8 cellular contexts compared by ENCODE assay signal in the genomic region with DNA sequence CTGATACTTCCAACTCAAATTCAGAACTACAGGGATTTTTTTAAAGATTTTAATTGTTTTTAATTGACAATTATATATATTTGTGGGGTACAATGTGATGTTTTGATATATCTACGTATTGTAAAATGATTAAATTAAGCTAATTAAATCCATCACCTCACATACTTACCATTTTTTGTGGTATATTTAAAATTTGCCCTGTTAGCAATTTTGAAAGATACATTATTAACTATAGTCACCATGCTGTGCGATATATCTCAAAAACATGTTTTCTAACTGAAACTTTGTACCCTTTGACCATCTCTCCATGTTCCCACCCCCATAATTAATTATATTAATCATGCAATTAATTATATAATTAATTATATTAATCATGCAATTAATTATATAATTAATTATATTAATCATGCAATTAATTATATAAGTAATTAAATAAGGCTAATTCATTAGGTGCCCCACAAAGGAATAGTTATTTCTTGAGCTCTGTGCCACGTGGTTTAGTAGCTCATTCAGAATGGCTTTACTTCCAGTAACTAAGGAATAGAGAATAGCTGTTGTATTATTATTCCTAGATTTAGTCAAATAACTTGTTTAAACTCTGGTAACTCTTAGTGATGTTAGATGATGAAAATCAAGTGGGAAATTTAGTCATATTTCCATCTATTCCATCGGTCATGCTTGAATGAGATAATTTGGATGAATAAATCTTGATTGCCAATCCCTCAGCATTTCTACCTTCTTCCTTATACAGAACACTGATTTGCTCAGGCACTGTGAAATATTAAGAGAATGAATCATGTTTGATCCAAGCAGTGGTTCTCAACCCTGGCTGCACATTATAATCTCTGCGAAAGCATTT. TPM values are rescaled to one million over a fixed set of nuclear protein-coding genes. Genes with fewer than 3 reads are reported as not detected.
DNase-seq lines count a peak whose midpoint lies in the region; ATAC-seq and TF ChIP-seq lines count a peak whose summit lies in the region.

No MANE protein-coding gene starts in this region.

- peak overlapping the region; percentile 80 for H3K4me3 Mint-ChIP-seq in activated T-cell treated with anti-CD3 and anti-CD28 coated beads, Interleukin-2, amount 50 U/mL, for 24 hours
- H3K4me3 Mint-ChIP-seq in activated CD4-positive, alpha-beta memory T cell treated with anti-CD3 and anti-CD28 coated beads for 36 hours = peak overlapping the region; percentile 77

- 45 to 57% (median 53%) methylated on average over 5 of the region's 5 CpGs for WGBS in stomach, 5 donors

- TF ChIP-seq EP300 in stomach (IDR thresholded peaks at IDR 0.05) = no peak

- DNase-seq in activated T-cell treated with anti-CD3 and anti-CD28 coated beads, Interleukin-2, amount 50 U/mL, for 24 hours = no peak
- DNase-seq in activated T-cell treated with anti-CD3 and anti-CD28 coated beads, Interleukin-2, amount 50 U/mL, for 48 hours = no peak
- DNase-seq in activated CD4-positive, alpha-beta memory T cell treated with anti-CD3 and anti-CD28 coated beads for 36 hours = no peak
- DNase-seq in stomach (no peak), Peyer's patch (no peak), NCI-H146 (lab: John Stamatoyannopoulos, UW) (no peak)

- CTCF ChIA-PET in activated CD4-positive, alpha-beta memory T cell treated with anti-CD3 and anti-CD28 coated beads for 36 hours (lab: Charles Lee) = interaction anchor here (0.6 to 6.1 kb wide), 22 partner anchors 13 to 1024 kb away, joined by 3 to 206 read pairs (median 6); partner anchors contain the start of gene PHF3

- no peaks in the 10 kb centered on the region for H3K9me3 ChIP-seq in iPS-15b (ENCODE audit: control insufficient read depth, insufficient read depth, low read length)
- no peaks in the 10 kb centered on the region for H3K9me3 ChIP-seq in stomach
- no peaks in the 10 kb centered on the region for H3K9me3 ChIP-seq in Peyer's patch

- H3K9ac ChIP-seq in iPS-15b (ENCODE audit: low read depth, low read length) = peak overlapping the region; percentile 28

- no peak for TF ChIP-seq CTCF in stomach (IDR thresholded peaks at IDR 0.05)
- TF ChIP-seq CTCF in Peyer's patch (IDR thresholded peaks at IDR 0.05) = no peak

- H3K9me3 Mint-ChIP-seq in activated T-cell treated with anti-CD3 and anti-CD28 coated beads, Interleukin-2, amount 50 U/mL, for 24 hours = no peaks in the 10 kb centered on the region
- no peaks in the 10 kb centered on the region for H3K9me3 Mint-ChIP-seq in activated CD4-positive, alpha-beta memory T cell treated with anti-CD3 and anti-CD28 coated beads for 36 hours

- no peak for ATAC-seq in HG03432 (IDR thresholded peaks at IDR 0.05; ENCODE audit: unreplicated experiment)

- POLR2A ChIA-PET in activated CD4-positive, alpha-beta memory T cell treated with anti-CD3 and anti-CD28 coated beads for 36 hours (lab: Charles Lee) = no interaction called here

- peaks cover 16% of the 10 kb centered on the region for H3K4me1 Mint-ChIP-seq in activated T-cell treated with anti-CD3 and anti-CD28 coated beads, Interleukin-2, amount 50 U/mL, for 24 hours (ENCODE audit: low read depth)
- peaks cover 16% of the 10 kb centered on the region for H3K4me1 Mint-ChIP-seq in activated CD4-positive, alpha-beta memory T cell treated with anti-CD3 and anti-CD28 coated beads for 36 hours (ENCODE audit: low read depth)

- intact Hi-C loops in activated CD4-positive, alpha-beta memory T cell treated with anti-CD3 and anti-CD28 coated beads for 36 hours (cut with micrococcal nuclease) = loop anchor here (5.0 kb wide), 1 partner anchor 110 kb away; no protein-coding TSS in a partner anchor
- intact Hi-C loops in stomach (cut with DNase I; ENCODE audit: low total_unique reads) = loop anchor here (5.0 kb wide), 1 partner anchor 170 kb away; no protein-coding TSS in a partner anchor

- H3K36me3 Mint-ChIP-seq in activated T-cell treated with anti-CD3 and anti-CD28 coated beads, Interleukin-2, amount 50 U/mL, for 24 hours (ENCODE audit: low read depth) = no peaks in the 10 kb centered on the region
- no peaks in the 10 kb centered on the region for H3K36me3 Mint-ChIP-seq in activated CD4-positive, alpha-beta memory T cell treated with anti-CD3 and anti-CD28 coated beads for 36 hours

- TF ChIP-seq POLR2A in stomach (IDR thresholded peaks at IDR 0.05) = no peak
- TF ChIP-seq POLR2A in Peyer's patch (IDR thresholded peaks at IDR 0.05) = no peak

- H3K27me3 Mint-ChIP-seq in activated T-cell treated with anti-CD3 and anti-CD28 coated beads, Interleukin-2, amount 50 U/mL, for 24 hours = peaks cover 10% of the 10 kb centered on the region
- no peaks in the 10 kb centered on the region for H3K27me3 Mint-ChIP-seq in activated CD4-positive, alpha-beta memory T cell treated with anti-CD3 and anti-CD28 coated beads for 36 hours

- no peak overlapping the region for H3K27ac Mint-ChIP-seq in activated T-cell treated with anti-CD3 and anti-CD28 coated beads, Interleukin-2, amount 50 U/mL, for 24 hours
- no peak overlapping the region for H3K27ac Mint-ChIP-seq in activated CD4-positive, alpha-beta memory T cell treated with anti-CD3 and anti-CD28 coated beads for 36 hours

- H3K27ac ChIP-seq in stomach = peak overlapping the region in 1 of 5 donors; percentile 69
- no peak overlapping the region for H3K27ac ChIP-seq in Peyer's patch

- H3K4me1 ChIP-seq in iPS-15b (ENCODE audit: control insufficient read depth, insufficient read depth, low read length) (no peaks in the 10 kb centered on the region), stomach (peaks cover 0 to 17% (median 10%) of the 10 kb centered on the region in 4 donors), Peyer's patch (no peaks in the 10 kb centered on the region)

- H3K27me3 ChIP-seq in iPS-15b (ENCODE audit: control insufficient read depth, insufficient read depth, low read length) (no peaks in the 10 kb centered on the region), stomach (no peaks in the 10 kb centered on the region), Peyer's patch (no peaks in the 10 kb centered on the region)

- H3K36me3 ChIP-seq in iPS-15b (ENCODE audit: control insufficient read depth, insufficient read depth, low read length) (no peaks in the 10 kb centered on the region), stomach (no peaks in the 10 kb centered on the region), Peyer's patch (no peaks in the 10 kb centered on the region)

- peak overlapping the region; percentile 82 for H3K4me3 ChIP-seq in iPS-15b (ENCODE audit: low read depth, low read length)
- peak overlapping the region; percentile 45 to 57 (median 50) for H3K4me3 ChIP-seq in stomach
- peak overlapping the region in 2 of 4 donors; percentile 60 to 61 for H3K4me3 ChIP-seq in Peyer's patch

RNA-seq across cellular contexts. Expression of gene PTP4A1, which starts 25.1 kb away (rescaled TPM):
- total RNA-seq in activated CD4-positive, alpha-beta memory T cell treated with anti-CD3 and anti-CD28 coated beads for 36 hours = 10 to 100 TPM; 45.1 to 49.3 TPM
- total RNA-seq in stomach = 100 to 1,000 TPM in 1 of 5 donors, 10 to 100 TPM in 4; 22.0 to 140 (median 54.6) TPM
- polyA plus RNA-seq in stomach = 10 to 100 TPM; 10.0 to 23.7 (median 19.4) TPM
- total RNA-seq in Peyer's patch = 10 to 100 TPM; 23.1 to 40.5 (median 34.9) TPM

RNA-seq across cellular contexts. Expression of gene PHF3, which starts 38.2 kb away (rescaled TPM):
- 10 to 100 TPM; 43.0 to 43.2 TPM for total RNA-seq in activated CD4-positive, alpha-beta memory T cell treated with anti-CD3 and anti-CD28 coated beads for 36 hours
- total RNA-seq in stomach (100 to 1,000 TPM in 2 of 5 donors, 10 to 100 TPM in 3; 52.5 to 101 (median 67.4) TPM), Peyer's patch (100 to 1,000 TPM in 1 of 4 donors, 10 to 100 TPM in 3; 62.1 to 150 (median 78.2) TPM)
- polyA plus RNA-seq in stomach = 10 to 100 TPM in 1 of 3 donors, 1 to 10 TPM in 2; 6.8 to 16.2 (median 8.3) TPM
